ENCODE assay signal across 15 cellular contexts in genomic region chr18:44777429-44778192, GRCh38.
A peak's percentile ranks its signal among the peaks of the same experiment; 100 is the strongest.
DNase-seq lines count a peak whose midpoint lies in the region; TF ChIP-seq lines count a peak whose summit lies in the region.
"Had no signal": no experiment of that assay in that cellular context is flagged by ENCODE, and none has a peak within 500 bp of the region (broad histone marks: within the 10 kb centered on the region; RNA-seq: fewer than 3 reads in every experiment).

No MANE protein-coding gene starts in this region.

- TF ChIP-seq CTCF in chondrocyte (IDR thresholded peaks at IDR 0.05): no peak
- TF ChIP-seq CTCF in right atrium auricular region (IDR thresholded peaks at IDR 0.05): no peak

- no peak for DNase-seq in chondrocyte (ENCODE audit: low spot score)
- DNase-seq in right atrium auricular region (ENCODE audit: low spot score): peak; percentile 67
- DNase-seq in ureter (ENCODE audit: low spot score): peak; percentile 45
- no peak for DNase-seq in DMS79 (lab: John Stamatoyannopoulos, UW)
- DNase-seq in ecto neural progenitor cell (ENCODE audit: low spot score): no peak
- no peak for DNase-seq in NCI-H2171 treated with DMSO at 0.1 percent for 48 hours (lab: John Stamatoyannopoulos, UW)
- DNase-seq: activated CD4-positive, CD25-positive, alpha-beta regulatory T cell; activated CD8-positive, alpha-beta memory T cell treated with anti-CD3 and anti-CD28 coated beads, Interleukin-2, amount 10 ng/mL, durations not matched to agents 7 days and 5 days; activated naive CD4-positive, alpha-beta T cell treated with Interleukin-2 at 50 U/mL for 16 hours; DMS153; H7; immature natural killer cell; MG63; T-cell had no signal

- H3K27ac Mint-ChIP-seq in chondrocyte (ENCODE audit: unreplicated experiment): peak overlapping the region; percentile 75
- H3K27ac Mint-ChIP-seq: activated CD8-positive, alpha-beta memory T cell treated with anti-CD3 and anti-CD28 coated beads, Interleukin-2, amount 10 ng/mL, durations not matched to agents 7 days and 5 days; immature natural killer cell; T-cell had no signal

- no peaks in the 10 kb centered on the region for H3K9me3 Mint-ChIP-seq in chondrocyte (ENCODE audit: low read depth)
- H3K9me3 Mint-ChIP-seq: immature natural killer cell, T-cell had no signal

- H3K4me3 ChIP-seq in right atrium auricular region (no peak overlapping the region), rectal smooth muscle tissue (ENCODE audit: low read length) (no peak overlapping the region)
- H3K4me3 ChIP-seq: MG63 had no signal

- no peaks in the 10 kb centered on the region for H3K27me3 Mint-ChIP-seq in chondrocyte (ENCODE audit: low read depth)
- H3K27me3 Mint-ChIP-seq: activated CD8-positive, alpha-beta memory T cell treated with anti-CD3 and anti-CD28 coated beads, Interleukin-2, amount 10 ng/mL, durations not matched to agents 7 days and 5 days had no signal

- H3K27me3 ChIP-seq in right atrium auricular region (no peaks in the 10 kb centered on the region), rectal smooth muscle tissue (ENCODE audit: control insufficient read depth, insufficient read depth, low read length) (no peaks in the 10 kb centered on the region)
- H3K27me3 ChIP-seq: MG63 had no signal

- H3K4me1 ChIP-seq in right atrium auricular region (peaks cover 0 to 50% of the 10 kb centered on the region in 2 donors), rectal smooth muscle tissue (ENCODE audit: control insufficient read depth, insufficient read depth, low read length) (peaks cover 31% of the 10 kb centered on the region)

- H3K36me3 Mint-ChIP-seq in chondrocyte (ENCODE audit: low read depth): no peaks in the 10 kb centered on the region
- H3K36me3 Mint-ChIP-seq: T-cell had no signal

- H3K4me3 Mint-ChIP-seq in chondrocyte (ENCODE audit: unreplicated experiment): no peak overlapping the region
- H3K4me3 Mint-ChIP-seq: activated CD8-positive, alpha-beta memory T cell treated with anti-CD3 and anti-CD28 coated beads, Interleukin-2, amount 10 ng/mL, durations not matched to agents 7 days and 5 days; immature natural killer cell; T-cell had no signal

- H3K4me1 Mint-ChIP-seq in chondrocyte (ENCODE audit: low read depth): peaks cover 88% of the 10 kb centered on the region
- H3K4me1 Mint-ChIP-seq: T-cell had no signal

- H3K27ac ChIP-seq in right atrium auricular region: peak overlapping the region; percentile 30 to 32
- peak overlapping the region; percentile 48 for H3K27ac ChIP-seq in rectal smooth muscle tissue (ENCODE audit: low read depth, low read length)

- H3K9ac ChIP-seq in rectal smooth muscle tissue (ENCODE audit: low read length): peak overlapping the region; percentile 11

- H3K36me3 ChIP-seq in right atrium auricular region (no peaks in the 10 kb centered on the region), rectal smooth muscle tissue (ENCODE audit: control insufficient read depth, insufficient read depth, low read length) (no peaks in the 10 kb centered on the region)
- H3K36me3 ChIP-seq: MG63 had no signal

- H3K9me3 ChIP-seq in right atrium auricular region: no peaks in the 10 kb centered on the region
- H3K9me3 ChIP-seq: MG63 had no signal

Comparison
In these comparisons a context has a peak if more than half of its experiments do, and no peak if none do; other contexts are left out.
1. DNase-seq: peak in right atrium auricular region (single experiment) and ureter (single experiment); none in chondrocyte (single experiment), DMS79 (single experiment), ecto neural progenitor cell (single experiment) and NCI-H2171 treated with DMSO at 0.1 percent for 48 hours (single experiment).